In the genomic region with DNA sequence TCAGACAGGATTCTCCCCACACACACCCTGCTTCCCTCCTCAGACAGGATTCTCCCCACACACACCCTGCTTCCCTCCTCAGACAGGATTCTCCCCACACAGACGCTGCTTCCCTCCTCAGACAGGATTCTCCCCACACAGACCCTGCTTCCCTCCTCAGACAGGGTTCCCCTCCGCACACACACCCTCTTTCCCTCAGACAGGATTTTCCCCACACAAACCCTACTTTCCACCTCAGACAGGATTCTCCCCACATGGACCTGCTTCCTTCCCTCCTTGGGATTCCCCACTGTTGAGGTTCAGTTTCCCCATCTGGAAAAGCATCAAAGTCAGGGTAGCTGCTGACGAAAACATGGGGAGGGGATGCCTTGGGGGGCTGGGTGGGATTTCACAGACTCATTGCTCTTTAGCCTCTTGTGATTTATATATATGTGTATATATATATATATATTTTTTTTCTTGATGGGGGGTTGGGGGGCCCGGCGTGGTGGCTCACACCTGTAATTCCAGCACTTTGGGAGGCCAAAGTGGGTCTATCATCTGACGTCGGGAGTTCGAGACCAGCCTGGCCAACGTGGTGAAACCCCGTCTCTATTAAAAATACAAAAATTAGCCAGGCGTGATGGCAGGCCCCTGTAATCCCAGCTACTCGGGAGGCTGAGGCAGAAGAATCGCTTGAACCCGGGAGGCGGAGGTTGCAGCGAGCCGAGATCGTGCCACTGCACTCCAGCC, we compare ENCODE assay signal across 7 cellular contexts. TPM values are rescaled to one million over a fixed set of nuclear protein-coding genes. Genes with fewer than 3 reads are reported as not detected.
A peak's percentile ranks its signal among the peaks of the same experiment; 100 is the strongest.
DNase-seq lines count a peak whose midpoint lies in the region; ATAC-seq and TF ChIP-seq lines count a peak whose summit lies in the region.
"Not testable (repeated sequence)": the region's sequence is repeated elsewhere in the genome, so short reads cannot be mapped to it uniquely, and the experiment has no call there.

No MANE protein-coding gene starts in this region.

- not testable (repeated sequence) for ATAC-seq in stimulated activated naive B cell treated with anti-CD40 and anti-IgM and Interleukin-4, amounts not matched to agents 10 μg/mL and 1 μg/mL and 100 μg/mL, for 72 hours (replicated peaks)

- H3K9ac ChIP-seq in GM23248 = peak overlapping the region; percentile 96
- not testable (repeated sequence) for H3K9ac ChIP-seq in neural progenitor cell

- peaks cover 14% of the 10 kb centered on the region; the same call in 1 of the 2 replicates for H4K20me1 ChIP-seq in GM23248 (ENCODE audit: insufficient read depth)
- peaks cover 32% of the 10 kb centered on the region for H4K20me1 ChIP-seq in neural progenitor cell (ENCODE audit: low read depth)

- not testable (repeated sequence) for H3K4me3 Mint-ChIP-seq in activated T-helper 2 cell treated with anti-CD3 and anti-CD28 coated beads, Interferon-gamma antibody, Interleukin-2, Interleukin-4, amounts not matched to agents 10 μg/mL and 5 μg/mL and 100 μg/mL, durations not matched to agents 14 hours and 24 hours and 36 hours (ENCODE audit: low read depth)
- peak overlapping the region; percentile 23 for H3K4me3 Mint-ChIP-seq in dendritic cell treated with granulocyte-macrophage colony-stimulating factor and Interleukin-4, amounts not matched to agents 40 ng/mL and 50 ng/mL, for 4 days
- peak overlapping the region in 3 of 5 donors; percentile 13 to 29 (median 28) for H3K4me3 Mint-ChIP-seq in immature natural killer cell
- peak overlapping the region; percentile 74 for H3K4me3 Mint-ChIP-seq in neural progenitor cell
- H3K4me3 Mint-ChIP-seq in stimulated activated naive B cell treated with anti-CD40 and anti-IgM and Interleukin-4, amounts not matched to agents 10 μg/mL and 1 μg/mL and 100 μg/mL, for 72 hours = peak overlapping the region; percentile 1 to 25

- H3K27ac Mint-ChIP-seq in activated T-helper 2 cell treated with anti-CD3 and anti-CD28 coated beads, Interferon-gamma antibody, Interleukin-2, Interleukin-4, amounts not matched to agents 10 μg/mL and 5 μg/mL and 100 μg/mL, durations not matched to agents 14 hours and 24 hours and 36 hours = peak overlapping the region; percentile 6
- peak overlapping the region; percentile 95 for H3K27ac Mint-ChIP-seq in dendritic cell treated with granulocyte-macrophage colony-stimulating factor and Interleukin-4, amounts not matched to agents 40 ng/mL and 50 ng/mL, for 4 days
- peak overlapping the region in 5 of 6 donors; percentile 40 to 100 (median 71) for H3K27ac Mint-ChIP-seq in immature natural killer cell
- H3K27ac Mint-ChIP-seq in neural progenitor cell; stimulated activated naive B cell treated with anti-CD40 and anti-IgM and Interleukin-4, amounts not matched to agents 10 μg/mL and 1 μg/mL and 100 μg/mL, for 72 hours: not testable (repeated sequence)

- POLR2A ChIA-PET in RWPE1 (lab: Yijun Ruan, JAX; ENCODE audit: low non-redundant PET) = interaction anchor here (0.6 to 1.7 kb wide), 4 partner anchors 14 to 151 kb away, joined by 3 to 6 read pairs (median 4); a partner anchor contains a TSS

- H3K27ac ChIP-seq in GM23248 = peak overlapping the region; percentile 89
- peak overlapping the region; percentile 99 for H3K27ac ChIP-seq in RWPE1
- peak overlapping the region; percentile 94 for H3K27ac ChIP-seq in neural progenitor cell

- H3K4me3 ChIP-seq in GM23248 (peak overlapping the region; percentile 98; the same call in 1 of the 2 replicates), neural progenitor cell (peak overlapping the region; percentile 99)

- H3F3A ChIP-seq in GM23248 (ENCODE audit: insufficient read depth) = not testable (repeated sequence)
- peaks cover 46% of the 10 kb centered on the region for H3F3A ChIP-seq in neural progenitor cell (ENCODE audit: low read depth)

- in situ Hi-C loops in GM23248 (cut with MboI) = not testable (repeated sequence)

- not testable (repeated sequence) for TF ChIP-seq CTCF in RWPE1 (conservative IDR thresholded peaks at IDR 0.05; ENCODE audit: low read depth); neural progenitor cell (IDR thresholded peaks at IDR 0.05)

- not testable (repeated sequence) for H3K9me3 Mint-ChIP-seq in activated T-helper 2 cell treated with anti-CD3 and anti-CD28 coated beads, Interferon-gamma antibody, Interleukin-2, Interleukin-4, amounts not matched to agents 10 μg/mL and 5 μg/mL and 100 μg/mL, durations not matched to agents 14 hours and 24 hours and 36 hours; dendritic cell treated with granulocyte-macrophage colony-stimulating factor and Interleukin-4, amounts not matched to agents 40 ng/mL and 50 ng/mL, for 4 days; immature natural killer cell; neural progenitor cell; stimulated activated naive B cell treated with anti-CD40 and anti-IgM and Interleukin-4, amounts not matched to agents 10 μg/mL and 1 μg/mL and 100 μg/mL, for 72 hours

- peak overlapping the region; percentile 71 for H2AFZ ChIP-seq in GM23248
- H2AFZ ChIP-seq in neural progenitor cell (replicated peaks) = not testable (repeated sequence)

- intact Hi-C loops in activated T-helper 2 cell treated with anti-CD3 and anti-CD28 coated beads, Interferon-gamma antibody, Interleukin-2, Interleukin-4, amounts not matched to agents 10 μg/mL and 5 μg/mL and 100 μg/mL, durations not matched to agents 14 hours and 24 hours and 36 hours (cut with micrococcal nuclease) = not testable (repeated sequence)
- intact Hi-C loops in dendritic cell treated with granulocyte-macrophage colony-stimulating factor and Interleukin-4, amounts not matched to agents 40 ng/mL and 50 ng/mL, for 4 days (cut with micrococcal nuclease) = loop anchor here (2.0 kb wide), 1 partner anchor 24 kb away; a partner anchor contains a TSS

- CTCF ChIA-PET in RWPE1 (lab: Yijun Ruan, JAX) = interaction anchor here (1.5 kb wide), 1 partner anchor 23 kb away, joined by 11 read pairs; a partner anchor contains a TSS

- not testable (repeated sequence) for H3K36me3 ChIP-seq in GM23248 (ENCODE audit: low read depth); neural progenitor cell

- peaks cover 24% of the 10 kb centered on the region for H3K27me3 Mint-ChIP-seq in activated T-helper 2 cell treated with anti-CD3 and anti-CD28 coated beads, Interferon-gamma antibody, Interleukin-2, Interleukin-4, amounts not matched to agents 10 μg/mL and 5 μg/mL and 100 μg/mL, durations not matched to agents 14 hours and 24 hours and 36 hours (ENCODE audit: low read depth)
- peaks cover 10% of the 10 kb centered on the region for H3K27me3 Mint-ChIP-seq in dendritic cell treated with granulocyte-macrophage colony-stimulating factor and Interleukin-4, amounts not matched to agents 40 ng/mL and 50 ng/mL, for 4 days
- H3K27me3 Mint-ChIP-seq in immature natural killer cell (ENCODE audit: low read depth in 3 of 3) (peaks cover 24 to 26% (median 25%) of the 10 kb centered on the region in 3 donors), neural progenitor cell (ENCODE audit: insufficient read depth, low read depth) (peaks cover 30% of the 10 kb centered on the region)
- H3K27me3 Mint-ChIP-seq in stimulated activated naive B cell treated with anti-CD40 and anti-IgM and Interleukin-4, amounts not matched to agents 10 μg/mL and 1 μg/mL and 100 μg/mL, for 72 hours = peaks cover 22 to 26% of the 10 kb centered on the region in 2 donors

- peaks cover 22% of the 10 kb centered on the region for H3K4me1 Mint-ChIP-seq in activated T-helper 2 cell treated with anti-CD3 and anti-CD28 coated beads, Interferon-gamma antibody, Interleukin-2, Interleukin-4, amounts not matched to agents 10 μg/mL and 5 μg/mL and 100 μg/mL, durations not matched to agents 14 hours and 24 hours and 36 hours (ENCODE audit: low read depth)
- H3K4me1 Mint-ChIP-seq in dendritic cell treated with granulocyte-macrophage colony-stimulating factor and Interleukin-4, amounts not matched to agents 40 ng/mL and 50 ng/mL, for 4 days (ENCODE audit: low read depth) = peaks cover 48% of the 10 kb centered on the region
- H3K4me1 Mint-ChIP-seq in immature natural killer cell (peaks cover 30 to 43% of the 10 kb centered on the region in 2 donors), neural progenitor cell (peaks cover 27% of the 10 kb centered on the region)
- peaks cover 32 to 50% of the 10 kb centered on the region in 2 donors for H3K4me1 Mint-ChIP-seq in stimulated activated naive B cell treated with anti-CD40 and anti-IgM and Interleukin-4, amounts not matched to agents 10 μg/mL and 1 μg/mL and 100 μg/mL, for 72 hours

- peaks cover 30% of the 10 kb centered on the region for H3K36me3 Mint-ChIP-seq in activated T-helper 2 cell treated with anti-CD3 and anti-CD28 coated beads, Interferon-gamma antibody, Interleukin-2, Interleukin-4, amounts not matched to agents 10 μg/mL and 5 μg/mL and 100 μg/mL, durations not matched to agents 14 hours and 24 hours and 36 hours (ENCODE audit: low read depth)
- H3K36me3 Mint-ChIP-seq in dendritic cell treated with granulocyte-macrophage colony-stimulating factor and Interleukin-4, amounts not matched to agents 40 ng/mL and 50 ng/mL, for 4 days (ENCODE audit: low read depth) = peaks cover 35% of the 10 kb centered on the region
- not testable (repeated sequence) for H3K36me3 Mint-ChIP-seq in immature natural killer cell
- H3K36me3 Mint-ChIP-seq in neural progenitor cell = peaks cover 21% of the 10 kb centered on the region
- H3K36me3 Mint-ChIP-seq in stimulated activated naive B cell treated with anti-CD40 and anti-IgM and Interleukin-4, amounts not matched to agents 10 μg/mL and 1 μg/mL and 100 μg/mL, for 72 hours = peaks cover 29 to 31% of the 10 kb centered on the region in 2 donors

- not testable (repeated sequence) for H3K9me3 ChIP-seq in GM23248 (ENCODE audit: low read depth); neural progenitor cell (ENCODE audit: low read depth)

- H3K4me1 ChIP-seq in GM23248 (ENCODE audit: insufficient read depth) = not testable (repeated sequence)
- H3K4me1 ChIP-seq in neural progenitor cell = peaks cover 14% of the 10 kb centered on the region

- WGBS in GM23248 (ENCODE audit: low coverage in 1 of 2, low lambda C conversion rate in 2 of 2, missing lambda C conversion rate in 2 of 2), 2 experiments = 78 to 80% methylated on average over 15 to 18 of the region's 18 CpGs

- H3K79me2 ChIP-seq in GM23248 (ENCODE audit: insufficient read depth) = peaks cover 31% of the 10 kb centered on the region
- peaks cover 33% of the 10 kb centered on the region for H3K79me2 ChIP-seq in neural progenitor cell (ENCODE audit: low read depth)

- H3K27me3 ChIP-seq in GM23248 (replicated peaks; ENCODE audit: insufficient read depth) (peaks cover 11% of the 10 kb centered on the region), neural progenitor cell (peaks cover 42% of the 10 kb centered on the region)

- not testable (repeated sequence) for DNase-seq in GM23248; RWPE1 (ENCODE audit: low spot score); activated T-helper 2 cell treated with anti-CD3 and anti-CD28 coated beads, Interferon-gamma antibody, Interleukin-2, Interleukin-4, amounts not matched to agents 10 μg/mL and 5 μg/mL and 100 μg/mL, durations not matched to agents 14 hours and 24 hours and 36 hours (ENCODE audit: low spot score); immature natural killer cell; neural progenitor cell (ENCODE audit: low spot score); stimulated activated naive B cell treated with anti-CD40 and anti-IgM and Interleukin-4, amounts not matched to agents 10 μg/mL and 1 μg/mL and 100 μg/mL, for 72 hours

- not testable (repeated sequence) for H3K9me2 ChIP-seq in GM23248 (ENCODE audit: insufficient read depth)

- H3K4me2 ChIP-seq in GM23248 (ENCODE audit: unreplicated experiment) (peak overlapping the region; percentile 68), neural progenitor cell (peak overlapping the region; percentile 70)

RNA-seq across cellular contexts. Expression of a gene that starts 1.1 kb away (rescaled TPM):
- total RNA-seq in GM23248 (2014; rRNA removed; shearing (Covaris generic)) = 263 and 319 TPM in 2 replicates
- 61.5 and 62.0 TPM in 2 replicates for polyA plus RNA-seq in GM23248 (2016; fragmentation: Nextera tagmentation; extraction: Ambion mirVana)
- 658 and 662 TPM in 2 replicates for total RNA-seq in activated T-helper 2 cell treated with anti-CD3 and anti-CD28 coated beads, Interferon-gamma antibody, Interleukin-2, Interleukin-4, amounts not matched to agents 10 μg/mL and 5 μg/mL and 100 μg/mL, durations not matched to agents 14 hours and 24 hours and 36 hours
- 10 to 100 TPM; 34.3 to 36.3 (median 35.7) TPM for polyA plus RNA-seq in immature natural killer cell
- total RNA-seq in neural progenitor cell (ENCODE audit: low replicate concordance) = 390 and 678 TPM in 2 replicates

RNA-seq across cellular contexts. Expression of a gene that starts 12.1 kb away (rescaled TPM):
- total RNA-seq in GM23248 (2014; rRNA removed; shearing (Covaris generic)) = 88.6 and 89.2 TPM in 2 replicates
- polyA plus RNA-seq in GM23248 (2016; fragmentation: Nextera tagmentation; extraction: Ambion mirVana) (186 and 193 TPM in 2 replicates), immature natural killer cell (100 to 1,000 TPM; 210 to 265 (median 231) TPM)
- total RNA-seq in activated T-helper 2 cell treated with anti-CD3 and anti-CD28 coated beads, Interferon-gamma antibody, Interleukin-2, Interleukin-4, amounts not matched to agents 10 μg/mL and 5 μg/mL and 100 μg/mL, durations not matched to agents 14 hours and 24 hours and 36 hours = 102 and 105 TPM in 2 replicates
- total RNA-seq in neural progenitor cell (ENCODE audit: low replicate concordance) = 141 and 148 TPM in 2 replicates

RNA-seq across cellular contexts. Expression of a gene that starts 15.6 kb away (rescaled TPM):
- 60.3 and 60.4 TPM in 2 replicates for total RNA-seq in GM23248 (2014; rRNA removed; shearing (Covaris generic))
- polyA plus RNA-seq in GM23248 (2016; fragmentation: Nextera tagmentation; extraction: Ambion mirVana) (8.7 and 13.9 TPM in 2 replicates), immature natural killer cell (10 to 100 TPM; 10.8 to 18.5 (median 15.5) TPM)
- 133 and 142 TPM in 2 replicates for total RNA-seq in activated T-helper 2 cell treated with anti-CD3 and anti-CD28 coated beads, Interferon-gamma antibody, Interleukin-2, Interleukin-4, amounts not matched to agents 10 μg/mL and 5 μg/mL and 100 μg/mL, durations not matched to agents 14 hours and 24 hours and 36 hours
- 59.3 and 73.3 TPM in 2 replicates for total RNA-seq in neural progenitor cell (ENCODE audit: low replicate concordance)

RNA-seq across cellular contexts. Expression of a gene that starts 23.2 kb away (rescaled TPM):
- total RNA-seq in GM23248 (2014; rRNA removed; shearing (Covaris generic)) = 5.9 and 9.0 TPM in 2 replicates
- 16.0 and 17.9 TPM in 2 replicates for polyA plus RNA-seq in GM23248 (2016; fragmentation: Nextera tagmentation; extraction: Ambion mirVana)
- total RNA-seq in activated T-helper 2 cell treated with anti-CD3 and anti-CD28 coated beads, Interferon-gamma antibody, Interleukin-2, Interleukin-4, amounts not matched to agents 10 μg/mL and 5 μg/mL and 100 μg/mL, durations not matched to agents 14 hours and 24 hours and 36 hours = 16.6 and 17.7 TPM in 2 replicates
- polyA plus RNA-seq in immature natural killer cell = 1 to 10 TPM; 2.8 to 7.2 (median 3.4) TPM
- total RNA-seq in neural progenitor cell (ENCODE audit: low replicate concordance) = 2.2 and 12.8 TPM in 2 replicates

RNA-seq across cellular contexts. Expression of a gene that starts 30.3 kb away (rescaled TPM):
- 20.8 and 32.1 TPM in 2 replicates for total RNA-seq in GM23248 (2014; rRNA removed; shearing (Covaris generic))
- polyA plus RNA-seq in GM23248 (2016; fragmentation: Nextera tagmentation; extraction: Ambion mirVana) (6.7 and 9.0 TPM in 2 replicates), immature natural killer cell (10 to 100 TPM in 1 of 3 donors, 1 to 10 TPM in 2; 3.2 to 10.4 (median 7.1) TPM)
- total RNA-seq in activated T-helper 2 cell treated with anti-CD3 and anti-CD28 coated beads, Interferon-gamma antibody, Interleukin-2, Interleukin-4, amounts not matched to agents 10 μg/mL and 5 μg/mL and 100 μg/mL, durations not matched to agents 14 hours and 24 hours and 36 hours = 18.8 and 19.0 TPM in 2 replicates
- total RNA-seq in neural progenitor cell (ENCODE audit: low replicate concordance) = 8.4 and 32.3 TPM in 2 replicates
